1 cellular context compared by ENCODE assay signal in genomic region chr9:82170871-82171270, GRCh38.
TF ChIP-seq lines count a peak whose summit lies in the region.

No MANE protein-coding gene starts in this region.

TF ChIP-seq in GM23338, 12 proteins besides CTCF, POLR2A, EP300 and RAD21 (continued from another document):
- TF ChIP-seq REST (IDR thresholded peaks at IDR 0.05; ENCODE audit: unreplicated experiment) (no peak), ETS1 (IDR thresholded peaks at IDR 0.05) (no peak)
